ENCODE assay signal across 1 cellular context in genomic region chr2:39995005-39995732, GRCh38.
TF ChIP-seq lines count a peak whose summit lies in the region.

No MANE protein-coding gene starts in this region.

TF ChIP-seq in IMR-90, 13 proteins besides CTCF, POLR2A, EP300 and RAD21:
- TF ChIP-seq CHD1 (IDR thresholded peaks at IDR 0.05; ENCODE audit: low read depth, low read length) (no peak), RFX5 (IDR thresholded peaks at IDR 0.05; ENCODE audit: low read depth, low read length) (no peak), RCOR1 (IDR thresholded peaks at IDR 0.05; ENCODE audit: insufficient replicate concordance, low read length) (no peak), MAZ (IDR thresholded peaks at IDR 0.05; ENCODE audit: borderline replicate concordance, low read depth, low read length) (no peak), ELK1 (IDR thresholded peaks at IDR 0.05; ENCODE audit: borderline replicate concordance, low read depth, low read length) (no peak)
TF ChIP-seq in IMR-90: peak in this region for 0.
